ENCODE assay signal across 14 cellular contexts in the genomic region with DNA sequence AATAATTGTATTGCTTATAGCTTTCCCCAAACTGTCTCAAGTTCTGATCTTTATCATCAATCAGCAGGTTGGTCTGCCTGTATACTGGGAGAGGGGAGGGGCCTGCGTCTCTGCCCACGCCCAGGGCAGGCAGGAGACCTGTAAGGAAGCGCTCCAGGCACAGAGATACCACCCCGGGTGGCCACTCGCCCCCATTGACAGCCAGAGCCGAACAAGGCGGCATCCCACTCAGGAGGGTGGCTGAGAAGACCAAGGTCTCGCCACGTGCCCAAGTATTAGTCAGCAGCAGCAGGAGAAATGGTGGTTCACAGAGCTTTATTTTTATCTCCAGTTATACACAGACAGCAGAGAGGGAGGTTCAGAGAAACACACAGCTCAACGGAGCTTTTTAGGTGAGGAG.
"Had no signal": no experiment of that assay in that cellular context is flagged by ENCODE, and none has a peak within 500 bp of the region (broad histone marks: within the 10 kb centered on the region; RNA-seq: fewer than 3 reads in every experiment).

No MANE protein-coding gene starts in this region.

- H3K27me3 ChIP-seq: ascending aorta, transverse colon had no signal

- H3K27ac Mint-ChIP-seq: activated CD4-positive, alpha-beta T cell treated with anti-CD3 and anti-CD28 coated beads, Interleukin-2, amount 10 ng/mL, durations not matched to agents 24 days and 14 days; activated T-helper 2 cell treated with anti-CD3 and anti-CD28 coated beads, Interferon-gamma antibody, Interleukin-2, Interleukin-4, amounts not matched to agents 10 μg/mL and 5 μg/mL and 100 μg/mL, durations not matched to agents 14 hours and 24 hours and 36 hours had no signal

- H3K4me3 Mint-ChIP-seq: activated CD4-positive, alpha-beta T cell treated with anti-CD3 and anti-CD28 coated beads, Interleukin-2, amount 10 ng/mL, durations not matched to agents 24 days and 14 days had no signal

- H3K27ac ChIP-seq: ascending aorta, epithelial cell of prostate, gastrocnemius medialis, parathyroid adenoma, SK-N-MC, transverse colon had no signal

- ATAC-seq: activated naive CD4-positive, alpha-beta T cell treated with anti-CD3 and anti-CD28 coated beads, Interleukin-2, amount 50 U/mL, for 72 hours; gastrocnemius medialis had no signal

- H3K9me3 ChIP-seq: ascending aorta, gastrocnemius medialis, transverse colon had no signal

- DNase-seq: activated CD4-positive, alpha-beta T cell treated with anti-CD3 and anti-CD28 coated beads, Interleukin-2, amount 10 ng/mL, durations not matched to agents 24 days and 14 days; cortex of kidney; effector memory CD4-positive, alpha-beta T cell; gastrocnemius medialis; kidney; retina had no signal

- H3K4me3 ChIP-seq: ascending aorta, gastrocnemius medialis, SK-N-MC, smooth muscle cell, transverse colon had no signal

- H3K36me3 ChIP-seq: ascending aorta, gastrocnemius medialis, transverse colon had no signal

- H3K9me3 Mint-ChIP-seq: activated CD4-positive, alpha-beta T cell treated with anti-CD3 and anti-CD28 coated beads, Interleukin-2, amount 10 ng/mL, durations not matched to agents 24 days and 14 days; activated naive CD4-positive, alpha-beta T cell treated with anti-CD3 and anti-CD28 coated beads, Interleukin-2, amount 50 U/mL, for 72 hours; activated T-helper 2 cell treated with anti-CD3 and anti-CD28 coated beads, Interferon-gamma antibody, Interleukin-2, Interleukin-4, amounts not matched to agents 10 μg/mL and 5 μg/mL and 100 μg/mL, durations not matched to agents 14 hours and 24 hours and 36 hours had no signal

- H3K4me1 ChIP-seq: ascending aorta, gastrocnemius medialis, parathyroid adenoma, transverse colon had no signal

- H3K36me3 Mint-ChIP-seq: activated naive CD4-positive, alpha-beta T cell treated with anti-CD3 and anti-CD28 coated beads, Interleukin-2, amount 50 U/mL, for 72 hours had no signal
